In genomic region chr16:11671271-11671670, GRCh38 we compare ENCODE assay signal across 15 cellular contexts. TPM values are rescaled to one million over a fixed set of nuclear protein-coding genes. Genes with fewer than 3 reads are reported as not detected.
DNase-seq lines count a peak whose midpoint lies in the region; ATAC-seq and TF ChIP-seq lines count a peak whose summit lies in the region.
"Had no signal": no experiment of that assay in that cellular context is flagged by ENCODE, and none has a peak within 500 bp of the region (broad histone marks: within the 10 kb centered on the region; RNA-seq: fewer than 3 reads in every experiment).

No MANE protein-coding gene starts in this region.

- H3K9me2 ChIP-seq in MM.1S (replicated peaks; ENCODE audit: insufficient read depth, low read length): no peaks in the 10 kb centered on the region

- peak overlapping the region; percentile 97 for H3K27ac Mint-ChIP-seq in CD8-positive, alpha-beta T cell
- peak overlapping the region; percentile 84 for H3K27ac Mint-ChIP-seq in central memory CD8-positive, alpha-beta T cell (ENCODE audit: low read depth)
- H3K27ac Mint-ChIP-seq in stimulated activated effector memory CD8-positive, alpha-beta T cell treated with anti-CD3 and anti-CD28 coated beads, Interleukin-12 subunit alpha, Interleukin-12 subunit beta, amount 100 ng/mL, for 72 hours: no peak overlapping the region

- no peaks in the 10 kb centered on the region for H3K27me3 ChIP-seq in CD8-positive, alpha-beta T cell (ENCODE audit: insufficient read depth, low read length)
- H3K27me3 ChIP-seq in MM.1S (replicated peaks; ENCODE audit: insufficient read depth, low read length) (no peaks in the 10 kb centered on the region), neutrophil (peaks cover 15% of the 10 kb centered on the region)
- H3K27me3 ChIP-seq: MG63, SJCRH30, upper lobe of right lung had no signal

- H3K79me2 ChIP-seq in MM.1S (ENCODE audit: low read length): peaks cover 68% of the 10 kb centered on the region

- peaks cover 21% of the 10 kb centered on the region for H3K36me3 Mint-ChIP-seq in CD8-positive, alpha-beta T cell
- peaks cover 18% of the 10 kb centered on the region for H3K36me3 Mint-ChIP-seq in central memory CD8-positive, alpha-beta T cell (ENCODE audit: insufficient read depth)
- peaks cover 5% of the 10 kb centered on the region for H3K36me3 Mint-ChIP-seq in stimulated activated effector memory CD8-positive, alpha-beta T cell treated with anti-CD3 and anti-CD28 coated beads, Interleukin-12 subunit alpha, Interleukin-12 subunit beta, amount 100 ng/mL, for 72 hours

- peak overlapping the region; percentile 15; the same call in 1 of the 2 replicates for H3K4me2 ChIP-seq in MM.1S (ENCODE audit: low read depth, low read length)

- no peak overlapping the region for H3K9ac ChIP-seq in MM.1S (ENCODE audit: low read length)

- POLR2A ChIA-PET in CD8-positive, alpha-beta T cell (lab: Charles Lee): no interaction called here

- H3K4me1 Mint-ChIP-seq in CD8-positive, alpha-beta T cell (ENCODE audit: low read depth): peaks cover 72% of the 10 kb centered on the region
- peaks cover 46% of the 10 kb centered on the region for H3K4me1 Mint-ChIP-seq in central memory CD8-positive, alpha-beta T cell
- peaks cover 56% of the 10 kb centered on the region for H3K4me1 Mint-ChIP-seq in stimulated activated effector memory CD8-positive, alpha-beta T cell treated with anti-CD3 and anti-CD28 coated beads, Interleukin-12 subunit alpha, Interleukin-12 subunit beta, amount 100 ng/mL, for 72 hours

- peaks cover 74% of the 10 kb centered on the region for H3K4me1 ChIP-seq in CD8-positive, alpha-beta T cell (ENCODE audit: insufficient read depth, low read length)
- H3K4me1 ChIP-seq in MM.1S (ENCODE audit: low read length): peaks cover 51% of the 10 kb centered on the region
- H3K4me1 ChIP-seq in neutrophil (ENCODE audit: control insufficient read depth in 1 of 2, insufficient read depth in 1 of 2, low read depth in 1 of 2, low read length in 1 of 2): peaks cover 64 to 74% of the 10 kb centered on the region in 2 experiments

- H3K9me3 ChIP-seq in CD8-positive, alpha-beta T cell (ENCODE audit: low read length): no peaks in the 10 kb centered on the region
- no peaks in the 10 kb centered on the region for H3K9me3 ChIP-seq in MM.1S (replicated peaks; ENCODE audit: insufficient read depth, low read length)
- H3K9me3 ChIP-seq in neutrophil: no peaks in the 10 kb centered on the region
- H3K9me3 ChIP-seq: MG63, SJCRH30, upper lobe of right lung had no signal

- no peak overlapping the region for H3K27ac ChIP-seq in CD8-positive, alpha-beta T cell (ENCODE audit: low read depth, low read length)
- H3K27ac ChIP-seq in MM.1S (ENCODE audit: low read length) (no peak overlapping the region), neutrophil (peak overlapping the region; percentile 98)
- H3K27ac ChIP-seq: C4-2B, SJCRH30, upper lobe of right lung had no signal

- H3K9me3 Mint-ChIP-seq in CD8-positive, alpha-beta T cell: no peaks in the 10 kb centered on the region
- no peaks in the 10 kb centered on the region for H3K9me3 Mint-ChIP-seq in central memory CD8-positive, alpha-beta T cell
- no peaks in the 10 kb centered on the region for H3K9me3 Mint-ChIP-seq in stimulated activated effector memory CD8-positive, alpha-beta T cell treated with anti-CD3 and anti-CD28 coated beads, Interleukin-12 subunit alpha, Interleukin-12 subunit beta, amount 100 ng/mL, for 72 hours

- no peak for TF ChIP-seq CTCF in CD8-positive, alpha-beta T cell (IDR thresholded peaks at IDR 0.05)
- TF ChIP-seq CTCF in MM.1S (IDR thresholded peaks at IDR 0.05; ENCODE audit: low read length): no peak
- no peak for TF ChIP-seq CTCF in neutrophil (IDR thresholded peaks at IDR 0.05)

- no peak overlapping the region for H3K4me3 ChIP-seq in CD8-positive, alpha-beta T cell (ENCODE audit: low read depth, low read length)
- H3K4me3 ChIP-seq in MM.1S (ENCODE audit: low read length) (no peak overlapping the region), neutrophil (ENCODE audit: low read depth in 1 of 2, low read length in 1 of 2) (peak overlapping the region in 1 of 2 experiments; percentile 87)
- H3K4me3 ChIP-seq: MG63, SJCRH30, upper lobe of right lung had no signal

- no peaks in the 10 kb centered on the region for H3K27me3 Mint-ChIP-seq in CD8-positive, alpha-beta T cell (ENCODE audit: low read depth)
- no peaks in the 10 kb centered on the region for H3K27me3 Mint-ChIP-seq in central memory CD8-positive, alpha-beta T cell

- CTCF ChIA-PET in CD8-positive, alpha-beta T cell (lab: Charles Lee): no interaction called here

- H3K36me3 ChIP-seq in CD8-positive, alpha-beta T cell (ENCODE audit: insufficient read depth, low read length): peaks cover under 1% of the 10 kb centered on the region
- H3K36me3 ChIP-seq in MM.1S (replicated peaks; ENCODE audit: insufficient read depth, low read length) (no peaks in the 10 kb centered on the region), neutrophil (peaks cover 29% of the 10 kb centered on the region)
- H3K36me3 ChIP-seq: SJCRH30 had no signal

- ATAC-seq in CD8-positive, alpha-beta T cell: no peak
- no peak for ATAC-seq in central memory CD8-positive, alpha-beta T cell (replicated peaks; ENCODE audit: extremely low read depth, poor library complexity, severe bottlenecking)
- no peak for ATAC-seq in stimulated activated effector memory CD8-positive, alpha-beta T cell treated with anti-CD3 and anti-CD28 coated beads, Interleukin-12 subunit alpha, Interleukin-12 subunit beta, amount 100 ng/mL, for 72 hours
- ATAC-seq in HG03354 (IDR thresholded peaks at IDR 0.05; ENCODE audit: poor library complexity, severe bottlenecking, unreplicated experiment): no peak
- ATAC-seq: upper lobe of right lung had no signal

- intact Hi-C loops in CD8-positive, alpha-beta T cell (cut with DNase I, micrococcal nuclease): no loop called here

- H3K4me3 Mint-ChIP-seq in CD8-positive, alpha-beta T cell: peak overlapping the region; percentile 85
- peak overlapping the region; percentile 70 for H3K4me3 Mint-ChIP-seq in central memory CD8-positive, alpha-beta T cell
- H3K4me3 Mint-ChIP-seq in stimulated activated effector memory CD8-positive, alpha-beta T cell treated with anti-CD3 and anti-CD28 coated beads, Interleukin-12 subunit alpha, Interleukin-12 subunit beta, amount 100 ng/mL, for 72 hours: no peak overlapping the region

- no peak for DNase-seq in CD8-positive, alpha-beta T cell
- DNase-seq in MM.1S: no peak
- DNase-seq in central memory CD8-positive, alpha-beta T cell (ENCODE audit: low spot score in 2 of 2): no peak
- no peak for DNase-seq in stimulated activated effector memory CD8-positive, alpha-beta T cell treated with anti-CD3 and anti-CD28 coated beads, Interleukin-12 subunit alpha, Interleukin-12 subunit beta, amount 100 ng/mL, for 72 hours (ENCODE audit: low spot score in 2 of 2)
- no peak for DNase-seq in stimulated activated CD4-positive, alpha-beta T cell treated with anti-CD3 and anti-CD28 coated beads, Interleukin-4, amount 100 ng/mL, for 4 hours
- DNase-seq: activated CD8-positive, alpha-beta memory T cell treated with anti-CD3 and anti-CD28 coated beads, Interleukin-2, amount 50 U/mL, for 48 hours; effector CD4-positive, alpha-beta T cell; foreskin melanocyte; mesendoderm; MG63; SJCRH30; upper lobe of right lung had no signal

- peaks cover 30% of the 10 kb centered on the region for H3F3A ChIP-seq in MM.1S (ENCODE audit: insufficient read depth, low read length)

- H2AFZ ChIP-seq in MM.1S (ENCODE audit: low read length): no peak overlapping the region

- H4K20me1 ChIP-seq in MM.1S (ENCODE audit: insufficient read depth, low read length): peaks cover 4% of the 10 kb centered on the region; the same call in 1 of the 2 replicates

RNA-seq across cellular contexts. Expression of gene SNN, which starts 3.0 kb away (rescaled TPM):
- total RNA-seq in CD8-positive, alpha-beta T cell: 100 to 1,000 TPM; 105 to 107 TPM
